Comparison of ENCODE assay signal across 14 cellular contexts in the genomic region with DNA sequence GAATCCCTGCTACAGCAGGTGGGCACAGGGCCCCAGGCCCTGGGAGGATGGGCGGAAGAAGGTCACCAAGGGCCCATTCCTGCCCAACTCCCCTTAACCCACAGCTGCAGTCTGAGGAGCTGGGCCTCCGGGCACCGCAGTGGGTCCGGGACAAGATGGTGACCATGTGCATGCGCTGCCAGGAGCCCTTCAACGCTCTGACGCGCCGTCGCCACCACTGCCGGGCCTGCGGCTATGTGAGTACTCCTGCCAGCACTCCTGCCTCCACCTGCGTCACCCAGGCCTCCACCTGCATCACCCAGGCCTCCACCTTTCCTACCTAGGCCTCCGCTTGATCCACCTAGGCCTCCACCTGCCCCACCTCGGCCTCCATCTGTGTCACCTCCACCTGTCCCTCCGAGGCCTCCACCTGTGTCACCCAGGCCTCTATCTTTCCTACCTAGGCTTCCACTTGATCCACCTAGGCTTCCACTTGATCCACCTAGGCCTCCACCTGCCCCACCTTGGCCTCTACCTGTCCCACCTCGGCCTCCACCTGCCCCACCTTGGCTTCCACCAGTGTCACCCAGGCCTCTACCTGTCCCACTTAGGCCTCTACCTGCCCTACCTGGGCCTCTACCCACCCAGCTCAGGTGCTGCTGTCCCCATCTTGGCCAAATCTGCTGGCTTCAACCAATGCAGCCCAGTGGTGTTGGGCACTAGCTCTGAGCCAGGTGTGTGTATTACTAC. TPM values are rescaled to one million over a fixed set of nuclear protein-coding genes. Genes with fewer than 3 reads are reported as not detected.
DNase-seq lines count a peak whose midpoint lies in the region; ATAC-seq, FAIRE-seq and TF ChIP-seq lines count a peak whose summit lies in the region.
"Had no signal": no experiment of that assay in that cellular context is flagged by ENCODE, and none has a peak within 500 bp of the region (broad histone marks: within the 10 kb centered on the region; RNA-seq: fewer than 3 reads in every experiment).

No MANE protein-coding gene starts in this region.

- peak overlapping the region; percentile 68; the same call in 1 of the 2 replicates for H2AFZ ChIP-seq in H1 (ENCODE audit: low read length)
- H2AFZ ChIP-seq in MM.1S (ENCODE audit: low read length): no peak overlapping the region
- H2AFZ ChIP-seq: GM23248 had no signal

- H3K36me3 Mint-ChIP-seq in activated naive CD4-positive, alpha-beta T cell treated with anti-CD3 and anti-CD28 coated beads, Interleukin-2, amount 50 U/mL, for 24 hours: no peaks in the 10 kb centered on the region
- H3K36me3 Mint-ChIP-seq in T-cell: no peaks in the 10 kb centered on the region

- H4K8ac ChIP-seq in H1 (ENCODE audit: extremely low read depth, insufficient read depth, low read length): no peak overlapping the region

- H4K20me1 ChIP-seq in H1 (replicated peaks in 1 of 2; ENCODE audit: control insufficient read depth in 1 of 2, insufficient read depth in 2 of 2, low read length in 2 of 2) (peaks cover 0 to 3% of the 10 kb centered on the region in 2 experiments), MM.1S (ENCODE audit: insufficient read depth, low read length) (no peaks in the 10 kb centered on the region)

- peak overlapping the region; percentile 39; the same call in 1 of the 2 replicates for H2BK12ac ChIP-seq in H1 (ENCODE audit: low read depth, low read length)

- H3K79me1 ChIP-seq in H1 (ENCODE audit: low read depth, low read length): no peaks in the 10 kb centered on the region

- H4K91ac ChIP-seq in H1 (replicated peaks; ENCODE audit: insufficient read length, low read length): peak overlapping the region; percentile 35

- POLR2A ChIA-PET in T-cell (lab: Charles Lee): interaction anchor here in 1 of 2 donors (0.6 kb wide), 1 partner anchor 144 kb away, joined by 3 read pairs; no protein-coding TSS in a partner anchor
- POLR2A ChIA-PET in H1 (lab: Charles Lee; ENCODE audit: partially characterized antibody): interaction anchor here (0.7 to 2.5 kb wide), 3 partner anchors 28 to 199 kb away, joined by 4 to 11 read pairs (median 5); no protein-coding TSS in a partner anchor

- H3K4me1 Mint-ChIP-seq in activated naive CD4-positive, alpha-beta T cell treated with anti-CD3 and anti-CD28 coated beads, Interleukin-2, amount 50 U/mL, for 24 hours: peaks cover 59% of the 10 kb centered on the region
- peaks cover 56 to 72% (median 60%) of the 10 kb centered on the region in 3 donors for H3K4me1 Mint-ChIP-seq in T-cell
- H3K4me1 Mint-ChIP-seq in stimulated activated naive CD8-positive, alpha-beta T cell treated with anti-CD3 and anti-CD28 coated beads, Interleukin-15, amount 100 ng/mL, for 72 hours: peaks cover 89% of the 10 kb centered on the region

- CTCF ChIA-PET in T-cell (lab: Charles Lee) (interaction anchor here (0.5 to 8.1 kb wide), 27 partner anchors 11 to 253 kb away, joined by 3 to 142 read pairs (median 3); partner anchors contain the start of genes C6orf89 (in 1 of the 2) and PIM1 (in 1 of the 2)), H1 (lab: Charles Lee; ENCODE audit: partially characterized antibody) (interaction anchor here (0.6 to 28.1 kb wide), 28 partner anchors 7 to 498 kb away, joined by 3 to 866 read pairs (median 5); partner anchors contain the start of genes C6orf89, CMTR1, FGD2 and MTCH1)

- FAIRE-seq in H1 (lab: Jason Lieb, UNC): no peak

- H2BK15ac ChIP-seq in H1 (ENCODE audit: low read length): no peak overlapping the region; the same call in 1 of the 2 replicates

- H3K4me1 ChIP-seq in H1 (replicated peaks in 1 of 4; ENCODE audit: control insufficient read depth in 3 of 4, insufficient read depth in 4 of 4, low read length in 3 of 4): peaks cover 0 to 5% (median 3%) of the 10 kb centered on the region in 4 experiments; a peak in 5 of 7 replicates
- peaks cover 24% of the 10 kb centered on the region for H3K4me1 ChIP-seq in MM.1S (ENCODE audit: low read length)
- H3K4me1 ChIP-seq: SJCRH30 had no signal

- H3K4me3 Mint-ChIP-seq in activated naive CD4-positive, alpha-beta T cell treated with anti-CD3 and anti-CD28 coated beads, Interleukin-2, amount 50 U/mL, for 24 hours: no peak overlapping the region
- peak overlapping the region in 1 of 3 donors; percentile 30 for H3K4me3 Mint-ChIP-seq in T-cell
- peak overlapping the region; percentile 2 to 70 for H3K4me3 Mint-ChIP-seq in stimulated activated naive CD8-positive, alpha-beta T cell treated with anti-CD3 and anti-CD28 coated beads, Interleukin-15, amount 100 ng/mL, for 72 hours
- H3K4me3 Mint-ChIP-seq: stimulated activated naive B cell treated with anti-CD40 and anti-IgM and Interleukin-4, amounts not matched to agents 10 μg/mL and 1 μg/mL and 100 μg/mL, for 72 hours had no signal

- no peaks in the 10 kb centered on the region for H3K27me3 Mint-ChIP-seq in activated naive CD4-positive, alpha-beta T cell treated with anti-CD3 and anti-CD28 coated beads, Interleukin-2, amount 50 U/mL, for 24 hours
- no peaks in the 10 kb centered on the region for H3K27me3 Mint-ChIP-seq in T-cell
- H3K27me3 Mint-ChIP-seq in stimulated activated naive CD8-positive, alpha-beta T cell treated with anti-CD3 and anti-CD28 coated beads, Interleukin-15, amount 100 ng/mL, for 72 hours: no peaks in the 10 kb centered on the region
- H3K27me3 Mint-ChIP-seq: stimulated activated naive B cell treated with anti-CD40 and anti-IgM and Interleukin-4, amounts not matched to agents 10 μg/mL and 1 μg/mL and 100 μg/mL, for 72 hours had no signal

- no peaks in the 10 kb centered on the region for H3K36me3 ChIP-seq in H1 (ENCODE audit: control insufficient read depth in 2 of 4, insufficient read depth in 4 of 4, low read length in 3 of 4)
- H3K36me3 ChIP-seq in MM.1S (replicated peaks; ENCODE audit: insufficient read depth, low read length): no peaks in the 10 kb centered on the region
- H3K36me3 ChIP-seq: SJCRH30 had no signal

- H3K4me2 ChIP-seq in H1 (ENCODE audit: insufficient read depth in 1 of 2, low read depth in 2 of 2, low read length in 2 of 2): no peak overlapping the region
- H3K4me2 ChIP-seq in MM.1S (ENCODE audit: low read depth, low read length): no peak overlapping the region

- peak overlapping the region; percentile 64; the same call in 1 of the 2 replicates for H3K18ac ChIP-seq in H1 (ENCODE audit: extremely low read depth, low read length)

- no peak for TF ChIP-seq EP300 in H1 (IDR thresholded peaks at IDR 0.05; ENCODE audit: borderline replicate concordance in 1 of 2, low read depth in 2 of 2, low read length in 2 of 2)

- no peaks in the 10 kb centered on the region for H3K23me2 ChIP-seq in H1 (ENCODE audit: low read depth, low read length)

- no peak overlapping the region for H2BK120ac ChIP-seq in H1 (replicated peaks; ENCODE audit: low read depth, low read length)

- no peak overlapping the region for H3K14ac ChIP-seq in H1 (ENCODE audit: insufficient read length)

- no peak for DNase-seq in activated naive CD4-positive, alpha-beta T cell (lab: John Stamatoyannopoulos, UW)
- no peak for DNase-seq in T-cell
- DNase-seq in H1 (ENCODE audit: low read depth in 1 of 2, low spot score in 2 of 2): no peak
- DNase-seq in stimulated activated naive CD8-positive, alpha-beta T cell treated with anti-CD3 and anti-CD28 coated beads, Interleukin-15, amount 100 ng/mL, for 72 hours: no peak
- no peak for DNase-seq in GM19240 (ENCODE audit: insufficient read length, low spot score)
- DNase-seq in MM.1S: no peak
- DNase-seq: heart left ventricle; NCI-H1048; stimulated activated naive B cell treated with anti-CD40 and anti-IgM and Interleukin-4, amounts not matched to agents 10 μg/mL and 1 μg/mL and 100 μg/mL, for 72 hours had no signal

- 85% methylated on average over 17 of the region's 17 CpGs; no CpG with 5 or more reads in 1 of the 2 experiments for WGBS in H1 (ENCODE audit: extremely low coverage in 1 of 2, insufficient coverage in 1 of 2, insufficient read length in 1 of 2, insufficient replicate concordance in 2 of 2, low coverage in 1 of 2, low lambda C conversion rate in 2 of 2, missing lambda C conversion rate in 1 of 2), 2 experiments

- no peaks in the 10 kb centered on the region for H3K27me3 ChIP-seq in H1 (replicated peaks in 1 of 4; ENCODE audit: control insufficient read depth in 3 of 4, extremely low read depth in 1 of 4, insufficient read depth in 3 of 4, low read length in 3 of 4)
- no peaks in the 10 kb centered on the region for H3K27me3 ChIP-seq in MM.1S (replicated peaks; ENCODE audit: insufficient read depth, low read length)
- H3K27me3 ChIP-seq: heart left ventricle, SJCRH30 had no signal

- no peaks in the 10 kb centered on the region for H3K9me3 ChIP-seq in H1 (ENCODE audit: insufficient read depth in 2 of 2, low read depth in 1 of 2, low read length in 1 of 2)
- H3K9me3 ChIP-seq in MM.1S (replicated peaks; ENCODE audit: insufficient read depth, low read length): no peaks in the 10 kb centered on the region
- H3K9me3 ChIP-seq: heart left ventricle, SJCRH30 had no signal

- no peak overlapping the region for H3K27ac ChIP-seq in H1 (ENCODE audit: low read depth, low read length)
- H3K27ac ChIP-seq in MM.1S (ENCODE audit: low read length): no peak overlapping the region
- H3K27ac ChIP-seq: GM23248, heart left ventricle, SJCRH30 had no signal

- H3K56ac ChIP-seq in H1 (replicated peaks; ENCODE audit: insufficient read length, low read depth, low read length): no peak overlapping the region

- no peak for TF ChIP-seq CTCF in H1 (IDR thresholded peaks at IDR 0.05; ENCODE audit: control extremely low read depth in 1 of 3, insufficient read depth in 1 of 3, low read depth in 1 of 3, low read length in 3 of 3)
- TF ChIP-seq CTCF in MM.1S (IDR thresholded peaks at IDR 0.05; ENCODE audit: low read length): no peak

- H3K9ac ChIP-seq in H1 (replicated peaks in 1 of 4; ENCODE audit: extremely low read depth in 1 of 4, low read depth in 3 of 4, low read length in 3 of 4) (no peak overlapping the region), MM.1S (ENCODE audit: low read length) (no peak overlapping the region)
- H3K9ac ChIP-seq: GM23248 had no signal

- H3K79me2 ChIP-seq in H1 (ENCODE audit: control insufficient read depth in 1 of 2, insufficient read depth in 2 of 2, low read length in 2 of 2) (no peaks in the 10 kb centered on the region), MM.1S (ENCODE audit: low read length) (no peaks in the 10 kb centered on the region)

- ATAC-seq in T-cell (replicated peaks in 1 of 4) (no peak), GM18909 (IDR thresholded peaks at IDR 0.05; ENCODE audit: poor library complexity, unreplicated experiment) (no peak)
- no peak for ATAC-seq in stimulated activated naive CD8-positive, alpha-beta T cell treated with anti-CD3 and anti-CD28 coated beads, Interleukin-15, amount 100 ng/mL, for 72 hours
- ATAC-seq: esophagus mucosa; heart left ventricle; stimulated activated naive B cell treated with anti-CD40 and anti-IgM and Interleukin-4, amounts not matched to agents 10 μg/mL and 1 μg/mL and 100 μg/mL, for 72 hours had no signal

- no peak for TF ChIP-seq RAD21 in H1 (IDR thresholded peaks at IDR 0.05 in 1 of 2, conservative IDR thresholded peaks at IDR 0.05 in 1 of 2; ENCODE audit: low read depth in 2 of 2, low read length in 2 of 2)

- H3K4ac ChIP-seq in H1 (replicated peaks; ENCODE audit: insufficient read length, low read depth, low read length): no peak overlapping the region

- H2AK5ac ChIP-seq in H1 (ENCODE audit: low read depth, low read length): 0 out of 2 replicates have a peak overlapping the region, but pooled peaks have one; percentile 5

- no peak overlapping the region for H3K23ac ChIP-seq in H1 (ENCODE audit: insufficient read length)

- H3K27ac Mint-ChIP-seq in activated naive CD4-positive, alpha-beta T cell treated with anti-CD3 and anti-CD28 coated beads, Interleukin-2, amount 50 U/mL, for 24 hours: peak overlapping the region; percentile 68
- peak overlapping the region; percentile 76 to 86 for H3K27ac Mint-ChIP-seq in T-cell
- H3K27ac Mint-ChIP-seq in stimulated activated naive CD8-positive, alpha-beta T cell treated with anti-CD3 and anti-CD28 coated beads, Interleukin-15, amount 100 ng/mL, for 72 hours: peak overlapping the region; percentile 64 to 88

- peaks cover 2% of the 10 kb centered on the region for H3F3A ChIP-seq in MM.1S (ENCODE audit: insufficient read depth, low read length)

- no peaks in the 10 kb centered on the region for H3K9me3 Mint-ChIP-seq in activated naive CD4-positive, alpha-beta T cell treated with anti-CD3 and anti-CD28 coated beads, Interleukin-2, amount 50 U/mL, for 24 hours
- H3K9me3 Mint-ChIP-seq in T-cell: no peaks in the 10 kb centered on the region
- no peaks in the 10 kb centered on the region for H3K9me3 Mint-ChIP-seq in stimulated activated naive CD8-positive, alpha-beta T cell treated with anti-CD3 and anti-CD28 coated beads, Interleukin-15, amount 100 ng/mL, for 72 hours
- H3K9me3 Mint-ChIP-seq: stimulated activated naive B cell treated with anti-CD40 and anti-IgM and Interleukin-4, amounts not matched to agents 10 μg/mL and 1 μg/mL and 100 μg/mL, for 72 hours had no signal

- no peak overlapping the region for H4K5ac ChIP-seq in H1 (ENCODE audit: insufficient read length, low read depth, low read length)

- no peak for TF ChIP-seq POLR2A in H1 (IDR thresholded peaks at IDR 0.05; ENCODE audit: control extremely low read depth in 1 of 2, low read depth in 2 of 2, low read length in 2 of 2)

- H2BK20ac ChIP-seq in H1 (ENCODE audit: low read length): peak overlapping the region; percentile 69; the same call in 1 of the 2 replicates

- H3K4me3 ChIP-seq in H1 (ENCODE audit: extremely low read depth in 1 of 4, insufficient read depth in 2 of 4, low read depth in 3 of 4, low read length in 4 of 4) (no peak overlapping the region), MM.1S (ENCODE audit: low read length) (no peak overlapping the region)
- H3K4me3 ChIP-seq: GM23248, heart left ventricle, SJCRH30 had no signal

- H3K9me2 ChIP-seq in MM.1S (replicated peaks; ENCODE audit: insufficient read depth, low read length): no peaks in the 10 kb centered on the region

- H2BK5ac ChIP-seq in H1 (ENCODE audit: low read depth, low read length): peak overlapping the region; percentile 44; the same call in 1 of the 2 replicates

RNA-seq across cellular contexts. Expression of gene FGD2, which starts 16.8 kb away (rescaled TPM):
- total RNA-seq in T-cell: 10 to 100 TPM in 1 of 5 donors, 1 to 10 TPM in 4; 2.8 to 11.1 (median 3.3) TPM
- total RNA-seq in H1 (2021; fragmentation: NEBNext Ultra II Directional; extraction: Animal tissue kit (Norgen Biotek cat#: 25700)): 0.19 and 0.32 TPM in 2 replicates
- polyA plus RNA-seq in H1 (2011; rRNA removed): 0.12 and 0.24 TPM in 2 replicates
- 0.18 TPM for polyA plus RNA-seq in H1 (2011; cell fraction: cytosol; rRNA removed)
- 0.76 TPM for polyA plus RNA-seq in H1 (2011; cell fraction: nucleus; rRNA removed)
- polyA plus RNA-seq in H1 (2012, experiment 1 of 2): 0.10 to 0.13 TPM in 2 of 4 replicates, not detected in the others
- 0.09 TPM for polyA plus RNA-seq in H1 (2012, experiment 2 of 2)
- polyA plus RNA-seq in H1 (2013, experiment 1 of 2): 0.24 TPM
- 0.22 TPM for polyA plus RNA-seq in H1 (2013, experiment 2 of 2)
- 0.06 and 0.56 TPM in 2 replicates for polyA minus RNA-seq in H1 (2011; rRNA and poly(A)+ RNA removed)
- polyA minus RNA-seq in H1 (2011; cell fraction: cytosol; rRNA and poly(A)+ RNA removed): not detected
- 0.70 TPM for polyA minus RNA-seq in H1 (2011; cell fraction: nucleus; rRNA and poly(A)+ RNA removed)
- total RNA-seq: GM23248, SJCRH30 had no signal
- polyA plus RNA-seq: GM23248 had no signal

RNA-seq across cellular contexts. Expression of gene MTCH1, which starts 36.3 kb away (rescaled TPM):
- 100 to 1,000 TPM; 146 to 185 (median 160) TPM for total RNA-seq in T-cell
- 205 and 214 TPM in 2 replicates for total RNA-seq in H1 (2021; fragmentation: NEBNext Ultra II Directional; extraction: Animal tissue kit (Norgen Biotek cat#: 25700))
- polyA plus RNA-seq in H1 (2011; rRNA removed): 169 and 242 TPM in 2 replicates
- polyA plus RNA-seq in H1 (2011; cell fraction: cytosol; rRNA removed): 194 TPM
- polyA plus RNA-seq in H1 (2011; cell fraction: nucleus; rRNA removed): 214 TPM
- 231 to 258 TPM (median 241 TPM) in 4 replicates for polyA plus RNA-seq in H1 (2012, experiment 1 of 2)
- polyA plus RNA-seq in H1 (2012, experiment 2 of 2): 260 TPM
- polyA plus RNA-seq in H1 (2013, experiment 1 of 2): 118 TPM
- polyA plus RNA-seq in H1 (2013, experiment 2 of 2): 119 TPM
- 152 and 188 TPM in 2 replicates for polyA minus RNA-seq in H1 (2011; rRNA and poly(A)+ RNA removed)
- 86.4 TPM for polyA minus RNA-seq in H1 (2011; cell fraction: cytosol; rRNA and poly(A)+ RNA removed)
- 82.3 TPM for polyA minus RNA-seq in H1 (2011; cell fraction: nucleus; rRNA and poly(A)+ RNA removed)
